25 cellular contexts compared by ENCODE assay signal in genomic region chr12:53567961-53568360, GRCh38. TPM values are rescaled to one million over a fixed set of nuclear protein-coding genes. Genes with fewer than 3 reads are reported as not detected.
DNase-seq lines count a peak whose midpoint lies in the region; ATAC-seq lines count a peak whose summit lies in the region.
"Had no signal": no experiment of that assay in that cellular context is flagged by ENCODE, and none has a peak within 500 bp of the region (broad histone marks: within the 10 kb centered on the region; RNA-seq: fewer than 3 reads in every experiment).

No MANE protein-coding gene starts in this region.

- H3K9me3 ChIP-seq in CD4-positive, CD25-positive, alpha-beta regulatory T cell (ENCODE audit: control insufficient read depth in 2 of 2, low read length in 2 of 2): no peaks in the 10 kb centered on the region
- H3K9me3 ChIP-seq in Karpas-422 (ENCODE audit: low read length): no peaks in the 10 kb centered on the region
- H3K9me3 ChIP-seq: BE2C, esophagus muscularis mucosa, gastroesophageal sphincter, prostate gland had no signal

- H3K4me2 ChIP-seq in Karpas-422 (ENCODE audit: low read depth, low read length, poor library complexity, severe bottlenecking): no peak overlapping the region

- H3K27ac Mint-ChIP-seq in CD4-positive, CD25-positive, alpha-beta regulatory T cell: peak overlapping the region in 2 of 3 donors; percentile 2 to 22
- H3K27ac Mint-ChIP-seq in naive thymus-derived CD8-positive, alpha-beta T cell: peak overlapping the region in 6 of 10 donors; percentile 8 to 86 (median 62)
- H3K27ac Mint-ChIP-seq in activated T-helper 1 cell treated with anti-CD3 and anti-CD28 coated beads, Interleukin-12 subunit alpha, Interleukin-12 subunit beta, Interleukin-2, Interleukin-4 antibody, amounts not matched to agents 30 ng/mL and 10 ng/mL and 1 ng/mL, durations not matched to agents 14 hours and 24 hours and 36 hours: no peak overlapping the region
- H3K27ac Mint-ChIP-seq: activated CD4-positive, alpha-beta T cell treated with anti-CD3 and anti-CD28 coated beads, Interleukin-2, amount 10 ng/mL, durations not matched to agents 7 days and 5 days; activated naive CD8-positive, alpha-beta T cell treated with anti-CD3 and anti-CD28 coated beads, Interleukin-2, amount 10 ng/mL, durations not matched to agents 7 days and 5 days; IgD-negative memory B cell had no signal

- peaks cover 6% of the 10 kb centered on the region for H3K36me3 ChIP-seq in CD4-positive, CD25-positive, alpha-beta regulatory T cell (ENCODE audit: control insufficient read depth, insufficient read depth, low read length)
- no peaks in the 10 kb centered on the region for H3K36me3 ChIP-seq in Karpas-422 (ENCODE audit: insufficient read depth, low read length)
- H3K36me3 ChIP-seq: BE2C, prostate gland had no signal

- no peak for DNase-seq in CD4-positive, CD25-positive, alpha-beta regulatory T cell
- DNase-seq in Karpas-422: no peak
- DNase-seq in dedifferentiated amniotic fluid mesenchymal stem cell (ENCODE audit: extremely low spot score): peak; percentile 42
- no peak for DNase-seq in naive thymus-derived CD8-positive, alpha-beta T cell
- no peak for DNase-seq in activated T-helper 1 cell treated with anti-CD3 and anti-CD28 coated beads, Interleukin-12 subunit alpha, Interleukin-12 subunit beta, Interleukin-2, Interleukin-4 antibody, amounts not matched to agents 30 ng/mL and 10 ng/mL and 1 ng/mL, durations not matched to agents 14 hours and 24 hours and 36 hours (ENCODE audit: low spot score)
- no peak for DNase-seq in activated CD4-positive, CD25-positive, alpha-beta regulatory T cell treated with anti-CD3 and anti-CD28 coated beads, Interleukin-2, amount 50 U/mL, for 72 hours
- no peak for DNase-seq in NCI-H510A treated with DMSO at 0.1 percent for 48 hours (lab: John Stamatoyannopoulos, UW)
- DNase-seq: activated CD4-positive, alpha-beta T cell treated with anti-CD3 and anti-CD28 coated beads, Interleukin-2, amount 10 ng/mL, durations not matched to agents 7 days and 5 days; activated naive CD8-positive, alpha-beta T cell treated with anti-CD3 and anti-CD28 coated beads, Interleukin-2, amount 10 ng/mL, durations not matched to agents 7 days and 5 days; BE2C; COR-L47; GDM1; islet precursor cell; left ventricle myocardium superior; midbrain; NCI-H1105 treated with DMSO at 0.1 percent for 48 hours; NCI-H2029 treated with DMSO at 0.1 percent for 48 hours; NCI-H2227 treated with DMSO at 0.1 percent for 48 hours; substantia nigra had no signal

- no peak overlapping the region for H3K4me3 Mint-ChIP-seq in CD4-positive, CD25-positive, alpha-beta regulatory T cell
- H3K4me3 Mint-ChIP-seq in naive thymus-derived CD8-positive, alpha-beta T cell: peak overlapping the region in 3 of 10 donors; percentile 26 to 55 (median 41)
- no peak overlapping the region for H3K4me3 Mint-ChIP-seq in activated T-helper 1 cell treated with anti-CD3 and anti-CD28 coated beads, Interleukin-12 subunit alpha, Interleukin-12 subunit beta, Interleukin-2, Interleukin-4 antibody, amounts not matched to agents 30 ng/mL and 10 ng/mL and 1 ng/mL, durations not matched to agents 14 hours and 24 hours and 36 hours
- H3K4me3 Mint-ChIP-seq: activated CD4-positive, alpha-beta T cell treated with anti-CD3 and anti-CD28 coated beads, Interleukin-2, amount 10 ng/mL, durations not matched to agents 7 days and 5 days; activated naive CD8-positive, alpha-beta T cell treated with anti-CD3 and anti-CD28 coated beads, Interleukin-2, amount 10 ng/mL, durations not matched to agents 7 days and 5 days; IgD-negative memory B cell had no signal

- peaks cover 83% of the 10 kb centered on the region for H3K79me2 ChIP-seq in Karpas-422 (ENCODE audit: low read length)

- no peaks in the 10 kb centered on the region for H3K27me3 Mint-ChIP-seq in CD4-positive, CD25-positive, alpha-beta regulatory T cell
- H3K27me3 Mint-ChIP-seq in naive thymus-derived CD8-positive, alpha-beta T cell: no peaks in the 10 kb centered on the region
- no peaks in the 10 kb centered on the region for H3K27me3 Mint-ChIP-seq in activated T-helper 1 cell treated with anti-CD3 and anti-CD28 coated beads, Interleukin-12 subunit alpha, Interleukin-12 subunit beta, Interleukin-2, Interleukin-4 antibody, amounts not matched to agents 30 ng/mL and 10 ng/mL and 1 ng/mL, durations not matched to agents 14 hours and 24 hours and 36 hours (ENCODE audit: insufficient read depth)
- H3K27me3 Mint-ChIP-seq: activated CD4-positive, alpha-beta T cell treated with anti-CD3 and anti-CD28 coated beads, Interleukin-2, amount 10 ng/mL, durations not matched to agents 7 days and 5 days; activated naive CD8-positive, alpha-beta T cell treated with anti-CD3 and anti-CD28 coated beads, Interleukin-2, amount 10 ng/mL, durations not matched to agents 7 days and 5 days; IgD-negative memory B cell had no signal

- no peaks in the 10 kb centered on the region for H3K27me3 ChIP-seq in CD4-positive, CD25-positive, alpha-beta regulatory T cell (ENCODE audit: control insufficient read depth, insufficient read depth, low read length)
- no peaks in the 10 kb centered on the region for H3K27me3 ChIP-seq in Karpas-422 (ENCODE audit: low read length)
- H3K27me3 ChIP-seq: BE2C, esophagus muscularis mucosa, gastroesophageal sphincter had no signal

- ATAC-seq in CD4-positive, CD25-positive, alpha-beta regulatory T cell (ENCODE audit: low read depth in 2 of 2): no peak
- ATAC-seq in naive thymus-derived CD8-positive, alpha-beta T cell: peak; percentile 23 to 37
- no peak for ATAC-seq in GM19463 (IDR thresholded peaks at IDR 0.05; ENCODE audit: unreplicated experiment)
- ATAC-seq: gastroesophageal sphincter, left ventricle myocardium superior had no signal

- H3K9me2 ChIP-seq in Karpas-422 (replicated peaks; ENCODE audit: insufficient read depth, low read length): no peaks in the 10 kb centered on the region

- no peak overlapping the region for H3K9ac ChIP-seq in Karpas-422 (ENCODE audit: low read length)

- no peak overlapping the region for H3K4me3 ChIP-seq in CD4-positive, CD25-positive, alpha-beta regulatory T cell (ENCODE audit: low read depth, low read length)
- no peak overlapping the region for H3K4me3 ChIP-seq in Karpas-422 (ENCODE audit: low read length)
- H3K4me3 ChIP-seq: coronary artery, esophagus muscularis mucosa, gastroesophageal sphincter, prostate gland had no signal

- POLR2A ChIA-PET in naive thymus-derived CD8-positive, alpha-beta T cell (lab: Charles Lee): no interaction called here

- peaks cover 8% of the 10 kb centered on the region for H3K4me1 ChIP-seq in CD4-positive, CD25-positive, alpha-beta regulatory T cell (ENCODE audit: control insufficient read depth, insufficient read depth, low read length, poor library complexity, severe bottlenecking)
- peaks cover 62% of the 10 kb centered on the region for H3K4me1 ChIP-seq in Karpas-422 (ENCODE audit: low read length)
- H3K4me1 ChIP-seq: BE2C, prostate gland had no signal

- intact Hi-C loops in activated T-helper 1 cell treated with anti-CD3 and anti-CD28 coated beads, Interleukin-12 subunit alpha, Interleukin-12 subunit beta, Interleukin-2, Interleukin-4 antibody, amounts not matched to agents 30 ng/mL and 10 ng/mL and 1 ng/mL, durations not matched to agents 14 hours and 24 hours and 36 hours (cut with micrococcal nuclease): no loop called here

- H3K9me3 Mint-ChIP-seq in CD4-positive, CD25-positive, alpha-beta regulatory T cell: no peaks in the 10 kb centered on the region
- H3K9me3 Mint-ChIP-seq in naive thymus-derived CD8-positive, alpha-beta T cell: no peaks in the 10 kb centered on the region
- H3K9me3 Mint-ChIP-seq in activated T-helper 1 cell treated with anti-CD3 and anti-CD28 coated beads, Interleukin-12 subunit alpha, Interleukin-12 subunit beta, Interleukin-2, Interleukin-4 antibody, amounts not matched to agents 30 ng/mL and 10 ng/mL and 1 ng/mL, durations not matched to agents 14 hours and 24 hours and 36 hours: no peaks in the 10 kb centered on the region
- H3K9me3 Mint-ChIP-seq: activated CD4-positive, alpha-beta T cell treated with anti-CD3 and anti-CD28 coated beads, Interleukin-2, amount 10 ng/mL, durations not matched to agents 7 days and 5 days; activated naive CD8-positive, alpha-beta T cell treated with anti-CD3 and anti-CD28 coated beads, Interleukin-2, amount 10 ng/mL, durations not matched to agents 7 days and 5 days had no signal

- H3K27ac ChIP-seq in CD4-positive, CD25-positive, alpha-beta regulatory T cell (ENCODE audit: insufficient read depth, low read length, poor library complexity, severe bottlenecking): no peak overlapping the region
- peak overlapping the region; percentile 38 for H3K27ac ChIP-seq in Karpas-422 (ENCODE audit: low read length)
- H3K27ac ChIP-seq: coronary artery, esophagus muscularis mucosa, gastroesophageal sphincter had no signal

- no peak overlapping the region for H2AFZ ChIP-seq in Karpas-422 (ENCODE audit: low read length)

- peaks cover 19 to 44% (median 33%) of the 10 kb centered on the region in 4 donors for H3K4me1 Mint-ChIP-seq in CD4-positive, CD25-positive, alpha-beta regulatory T cell
- peaks cover 30 to 63% (median 56%) of the 10 kb centered on the region in 4 donors for H3K4me1 Mint-ChIP-seq in naive thymus-derived CD8-positive, alpha-beta T cell
- H3K4me1 Mint-ChIP-seq in activated T-helper 1 cell treated with anti-CD3 and anti-CD28 coated beads, Interleukin-12 subunit alpha, Interleukin-12 subunit beta, Interleukin-2, Interleukin-4 antibody, amounts not matched to agents 30 ng/mL and 10 ng/mL and 1 ng/mL, durations not matched to agents 14 hours and 24 hours and 36 hours (ENCODE audit: low read depth): peaks cover 24% of the 10 kb centered on the region

- no peaks in the 10 kb centered on the region for H4K20me1 ChIP-seq in Karpas-422 (ENCODE audit: insufficient read depth, low read depth, low read length)

- H3K36me3 Mint-ChIP-seq in CD4-positive, CD25-positive, alpha-beta regulatory T cell: peaks cover 5% of the 10 kb centered on the region
- H3K36me3 Mint-ChIP-seq in naive thymus-derived CD8-positive, alpha-beta T cell: peaks cover 0 to 7% (median 5%) of the 10 kb centered on the region in 3 donors
- peaks cover 12% of the 10 kb centered on the region for H3K36me3 Mint-ChIP-seq in activated T-helper 1 cell treated with anti-CD3 and anti-CD28 coated beads, Interleukin-12 subunit alpha, Interleukin-12 subunit beta, Interleukin-2, Interleukin-4 antibody, amounts not matched to agents 30 ng/mL and 10 ng/mL and 1 ng/mL, durations not matched to agents 14 hours and 24 hours and 36 hours (ENCODE audit: low read depth)

RNA-seq across cellular contexts. Expression of gene ATF7, which starts 58.2 kb away (rescaled TPM):
- 41.0 TPM for total RNA-seq in CD4-positive, CD25-positive, alpha-beta regulatory T cell
- 10 to 100 TPM; 11.6 to 16.7 (median 14.3) TPM for polyA plus RNA-seq in CD4-positive, CD25-positive, alpha-beta regulatory T cell
- 14.8 and 28.9 TPM in 2 replicates for total RNA-seq in Karpas-422 (2014; rRNA removed; shearing (Covaris generic); ENCODE audit: low replicate concordance)
- total RNA-seq in naive thymus-derived CD8-positive, alpha-beta T cell: 10 to 100 TPM; 25.8 to 30.4 TPM
- polyA plus RNA-seq in naive thymus-derived CD8-positive, alpha-beta T cell: 10 to 100 TPM; 13.0 to 19.2 (median 13.7) TPM
- total RNA-seq in activated T-helper 1 cell treated with anti-CD3 and anti-CD28 coated beads, Interleukin-12 subunit alpha, Interleukin-12 subunit beta, Interleukin-2, Interleukin-4 antibody, amounts not matched to agents 30 ng/mL and 10 ng/mL and 1 ng/mL, durations not matched to agents 14 hours and 24 hours and 36 hours: 21.5 and 25.9 TPM in 2 replicates

Comparison
In these comparisons a context has a peak if more than half of its experiments do, and no peak if none do; other contexts are left out.
1. ATAC-seq: peak in naive thymus-derived CD8-positive, alpha-beta T cell (2 of 2); none in CD4-positive, CD25-positive, alpha-beta regulatory T cell (0 of 2) and GM19463 (single experiment).